1 cellular context compared by ENCODE assay signal in genomic region chr7:130356121-130356759, GRCh38.
A peak's percentile ranks its signal among the peaks of the same experiment; 100 is the strongest.
TF ChIP-seq lines count a peak whose summit lies in the region.

No MANE protein-coding gene starts in this region.

TF ChIP-seq in HEK293, 187 proteins besides CTCF, POLR2A, EP300 and RAD21 (continued from another document and continues in another):
- TF ChIP-seq MZF1 (tag by site-specific recombination; IDR thresholded peaks at IDR 0.05; ENCODE audit: borderline replicate concordance) (peak; percentile 51; the same call in 1 of the 2 replicates), ZNF558 (tag by site-specific recombination; IDR thresholded peaks at IDR 0.05) (peak; percentile 29; the same call in 1 of the 2 replicates), ZNF112 (tag by site-specific recombination; IDR thresholded peaks at IDR 0.05) (no peak), ZNF433 (tag by site-specific recombination; IDR thresholded peaks at IDR 0.05; ENCODE audit: low read depth) (no peak), ZNF600 (tag by site-specific recombination; IDR thresholded peaks at IDR 0.05) (peak; percentile 99), PATZ1 (tag by site-specific recombination; IDR thresholded peaks at IDR 0.05) (peak; percentile 83), SP7 (tag by site-specific recombination; IDR thresholded peaks at IDR 0.05) (peak; percentile 100), ZBTB8A (tag by site-specific recombination; IDR thresholded peaks at IDR 0.05) (peak; percentile 56), ZNF311 (tag by site-specific recombination; IDR thresholded peaks at IDR 0.05; ENCODE audit: borderline replicate concordance) (no peak), ZNF394 (tag by site-specific recombination; IDR thresholded peaks at IDR 0.05; ENCODE audit: borderline replicate concordance) (peak; percentile 39), ZNF174 (tag by site-specific recombination; IDR thresholded peaks at IDR 0.05) (no peak), ZNF664 (tag by site-specific recombination; IDR thresholded peaks at IDR 0.05) (no peak), ZBTB7A (tag by site-specific recombination; IDR thresholded peaks at IDR 0.05; ENCODE audit: low read depth) (no peak), KLF7 (tag by site-specific recombination; IDR thresholded peaks at IDR 0.05; ENCODE audit: borderline replicate concordance) (no peak), KLF17 (tag by site-specific recombination; IDR thresholded peaks at IDR 0.05) (peak; percentile 92), KLF16 (tag by site-specific recombination; IDR thresholded peaks at IDR 0.05) (no peak), ZNF132 (tag by site-specific recombination; IDR thresholded peaks at IDR 0.05; ENCODE audit: borderline replicate concordance) (no peak), ZXDB (tag by site-specific recombination; IDR thresholded peaks at IDR 0.05) (peak; percentile 86), SETDB1 (IDR thresholded peaks at IDR 0.05; ENCODE audit: insufficient read length, low read length) (no peak), ZNF239 (tag by site-specific recombination; IDR thresholded peaks at IDR 0.05) (no peak), REPIN1 (tag by site-specific recombination; IDR thresholded peaks at IDR 0.05; ENCODE audit: low read depth) (no peak), INSM2 (tag by site-specific recombination; IDR thresholded peaks at IDR 0.05) (peak; percentile 99), BCL11B (tag by site-specific recombination; IDR thresholded peaks at IDR 0.05; ENCODE audit: low read depth) (no peak), ZNF398 (tag by site-specific recombination; IDR thresholded peaks at IDR 0.05) (peak; percentile 35; the same call in 1 of the 2 replicates), ZNF366 (tag by site-specific recombination; conservative IDR thresholded peaks at IDR 0.05) (0 out of 2 replicates have a peak, but pooled peaks have one; percentile 53), ZNF391 (tag by site-specific recombination; IDR thresholded peaks at IDR 0.05; ENCODE audit: borderline replicate concordance, low read depth) (peak; percentile 34; the same call in 1 of the 2 replicates), ZNF518A (tag by site-specific recombination; conservative IDR thresholded peaks at IDR 0.05; ENCODE audit: low read depth) (peak; percentile 38; the same call in 1 of the 2 replicates), ZNF626 (tag by site-specific recombination; IDR thresholded peaks at IDR 0.05) (no peak), ZNF274 (IDR thresholded peaks at IDR 0.05; ENCODE audit: low read length) (no peak), ZNF274 (tag by site-specific recombination; IDR thresholded peaks at IDR 0.05; ENCODE audit: borderline replicate concordance) (no peak), ATF2 (tag by site-specific recombination; IDR thresholded peaks at IDR 0.05; ENCODE audit: low read depth) (0 out of 2 replicates have a peak, but pooled peaks have one; percentile 11), SALL2 (tag by site-specific recombination; IDR thresholded peaks at IDR 0.05; ENCODE audit: borderline replicate concordance) (no peak), ZNF26 (tag by site-specific recombination; IDR thresholded peaks at IDR 0.05) (no peak), ZNF792 (tag by site-specific recombination; IDR thresholded peaks at IDR 0.05) (no peak), ZNF701 (tag by site-specific recombination; IDR thresholded peaks at IDR 0.05) (no peak), ZNF488 (tag by site-specific recombination; IDR thresholded peaks at IDR 0.05) (no peak), ZNF202 (tag by site-specific recombination; IDR thresholded peaks at IDR 0.05; ENCODE audit: borderline replicate concordance) (no peak), ZNF830 (tag by site-specific recombination; IDR thresholded peaks at IDR 0.05; ENCODE audit: low read depth) (no peak), ELK4 (IDR thresholded peaks at IDR 0.05; ENCODE audit: borderline replicate concordance, low read depth, low read length) (no peak), ZEB2 (tag by site-specific recombination; IDR thresholded peaks at IDR 0.05) (no peak), SP2 (tag by site-specific recombination; IDR thresholded peaks at IDR 0.05) (peak; percentile 35), ZNF341 (tag by site-specific recombination; IDR thresholded peaks at IDR 0.05; ENCODE audit: low read depth) (no peak)
